Comparison of ENCODE assay signal across 1 cellular context in the genomic region with DNA sequence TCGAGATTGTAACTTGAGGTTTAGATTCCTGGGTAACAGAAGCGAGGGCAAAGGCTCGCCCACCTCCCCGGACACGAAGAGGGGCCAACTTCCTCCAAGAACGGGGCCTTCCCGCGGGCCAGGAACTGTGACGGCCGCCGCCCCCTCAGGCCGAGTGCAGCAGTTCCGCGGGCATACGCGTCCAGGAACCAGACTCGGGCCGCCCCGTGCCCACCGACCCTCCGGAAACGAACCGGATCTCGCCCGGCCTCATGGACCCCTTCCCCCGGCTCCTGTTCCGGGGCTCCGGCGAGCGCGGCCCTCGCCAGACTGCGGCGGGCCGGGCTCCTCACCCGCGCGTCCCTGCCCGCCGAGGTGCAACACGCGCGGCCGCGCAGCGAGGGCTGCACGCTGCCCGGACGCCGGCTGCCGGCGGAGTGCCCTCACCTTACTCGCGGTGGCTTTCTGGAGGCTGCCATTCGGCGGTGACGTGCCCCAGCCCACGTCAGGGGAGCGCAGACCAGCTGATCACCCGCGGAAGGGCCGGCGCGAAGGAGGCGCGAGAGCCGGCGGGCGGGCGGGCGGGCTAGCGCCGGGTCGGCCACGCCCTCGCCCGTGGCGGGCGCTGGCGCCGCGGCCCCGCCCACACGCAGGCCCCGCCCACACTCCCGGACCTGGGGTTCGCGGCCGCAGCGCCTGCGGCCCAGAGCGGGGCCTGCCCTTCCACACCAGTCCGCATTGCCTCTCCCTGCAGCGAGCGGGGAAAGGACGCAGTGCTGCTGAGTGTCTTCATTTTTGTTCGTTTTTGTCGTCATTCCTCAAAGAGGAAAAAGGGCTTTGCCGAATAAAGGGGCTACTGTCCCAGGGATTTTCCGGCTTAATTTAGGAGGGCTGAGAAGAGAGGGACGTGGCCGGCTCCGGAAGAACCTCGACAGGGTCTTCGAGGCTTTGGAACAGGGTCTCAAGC.
TF ChIP-seq lines count a peak whose summit lies in the region.

A gene (minus strand): TSS at position 536 of the 946 bp plus-strand sequence. CDS start 78 bp downstream, at position 458.

TF ChIP-seq in HepG2, 621 proteins besides CTCF, POLR2A, EP300 and RAD21 (continued from another document and continues in another):
- TF ChIP-seq, protein P1, sequence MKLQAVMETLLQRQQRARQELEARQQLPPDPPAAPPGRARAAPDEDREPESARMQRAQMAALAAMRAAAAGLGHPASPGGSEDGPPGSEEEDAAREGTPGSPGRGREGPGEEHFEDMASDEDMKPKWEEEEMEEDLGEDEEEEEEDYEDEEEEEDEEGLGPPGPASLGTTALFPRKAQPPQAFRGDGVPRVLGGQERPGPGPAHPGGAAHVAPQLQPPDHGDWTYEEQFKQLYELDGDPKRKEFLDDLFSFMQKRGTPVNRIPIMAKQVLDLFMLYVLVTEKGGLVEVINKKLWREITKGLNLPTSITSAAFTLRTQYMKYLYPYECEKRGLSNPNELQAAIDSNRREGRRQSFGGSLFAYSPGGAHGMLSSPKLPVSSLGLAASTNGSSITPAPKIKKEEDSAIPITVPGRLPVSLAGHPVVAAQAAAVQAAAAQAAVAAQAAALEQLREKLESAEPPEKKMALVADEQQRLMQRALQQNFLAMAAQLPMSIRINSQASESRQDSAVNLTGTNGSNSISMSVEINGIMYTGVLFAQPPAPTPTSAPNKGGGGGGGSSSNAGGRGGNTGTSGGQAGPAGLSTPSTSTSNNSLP (IDR thresholded peaks at IDR 0.05; ENCODE audit: low read depth, low read length), result no peak
- TF ChIP-seq, protein P2, sequence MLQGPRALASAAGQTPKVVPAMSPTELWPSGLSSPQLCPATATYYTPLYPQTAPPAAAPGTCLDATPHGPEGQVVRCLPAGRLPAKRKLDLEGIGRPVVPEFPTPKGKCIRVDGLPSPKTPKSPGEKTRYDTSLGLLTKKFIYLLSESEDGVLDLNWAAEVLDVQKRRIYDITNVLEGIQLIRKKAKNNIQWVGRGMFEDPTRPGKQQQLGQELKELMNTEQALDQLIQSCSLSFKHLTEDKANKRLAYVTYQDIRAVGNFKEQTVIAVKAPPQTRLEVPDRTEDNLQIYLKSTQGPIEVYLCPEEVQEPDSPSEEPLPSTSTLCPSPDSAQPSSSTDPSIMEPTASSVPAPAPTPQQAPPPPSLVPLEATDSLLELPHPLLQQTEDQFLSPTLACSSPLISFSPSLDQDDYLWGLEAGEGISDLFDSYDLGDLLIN (CRISPR knock-in tag; IDR thresholded peaks at IDR 0.05; ENCODE audit: borderline replicate concordance), result no peak
- TF ChIP-seq BORCS8-MEF2B (CRISPR knock-in tag; IDR thresholded peaks at IDR 0.05), result no peak; the same call in 1 of the 2 replicates
- TF ChIP-seq, protein P3, sequence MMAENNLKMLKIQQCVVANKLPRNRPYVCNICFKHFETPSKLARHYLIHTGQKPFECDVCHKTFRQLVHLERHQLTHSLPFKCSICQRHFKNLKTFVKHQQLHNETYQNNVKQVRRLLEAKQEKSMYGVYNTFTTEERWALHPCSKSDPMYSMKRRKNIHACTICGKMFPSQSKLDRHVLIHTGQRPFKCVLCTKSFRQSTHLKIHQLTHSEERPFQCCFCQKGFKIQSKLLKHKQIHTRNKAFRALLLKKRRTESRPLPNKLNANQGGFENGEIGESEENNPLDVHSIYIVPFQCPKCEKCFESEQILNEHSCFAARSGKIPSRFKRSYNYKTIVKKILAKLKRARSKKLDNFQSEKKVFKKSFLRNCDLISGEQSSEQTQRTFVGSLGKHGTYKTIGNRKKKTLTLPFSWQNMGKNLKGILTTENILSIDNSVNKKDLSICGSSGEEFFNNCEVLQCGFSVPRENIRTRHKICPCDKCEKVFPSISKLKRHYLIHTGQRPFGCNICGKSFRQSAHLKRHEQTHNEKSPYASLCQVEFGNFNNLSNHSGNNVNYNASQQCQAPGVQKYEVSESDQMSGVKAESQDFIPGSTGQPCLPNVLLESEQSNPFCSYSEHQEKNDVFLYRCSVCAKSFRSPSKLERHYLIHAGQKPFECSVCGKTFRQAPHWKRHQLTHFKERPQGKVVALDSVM (CRISPR knock-in tag; IDR thresholded peaks at IDR 0.05), result no peak
- TF ChIP-seq ZNF678 (CRISPR knock-in tag; IDR thresholded peaks at IDR 0.05), result no peak
- peak; percentile 82 for TF ChIP-seq HOXA3 (CRISPR knock-in tag; IDR thresholded peaks at IDR 0.05)
- TF ChIP-seq ZNF713 (CRISPR knock-in tag; IDR thresholded peaks at IDR 0.05), result no peak
- no peak for TF ChIP-seq ZNF589 (CRISPR knock-in tag; conservative IDR thresholded peaks at IDR 0.05)
- no peak for TF ChIP-seq NFE2L1 (CRISPR knock-in tag; IDR thresholded peaks at IDR 0.05; ENCODE audit: borderline replicate concordance)
- TF ChIP-seq ZNF232 (CRISPR knock-in tag; IDR thresholded peaks at IDR 0.05; ENCODE audit: borderline replicate concordance), result no peak
- TF ChIP-seq TRIM24 (CRISPR knock-in tag; IDR thresholded peaks at IDR 0.05), result no peak
- TF ChIP-seq ZNF672 (CRISPR knock-in tag; IDR thresholded peaks at IDR 0.05), result no peak
- peak; percentile 59 for TF ChIP-seq THAP11 (CRISPR knock-in tag; IDR thresholded peaks at IDR 0.05)
- TF ChIP-seq, protein P4, sequence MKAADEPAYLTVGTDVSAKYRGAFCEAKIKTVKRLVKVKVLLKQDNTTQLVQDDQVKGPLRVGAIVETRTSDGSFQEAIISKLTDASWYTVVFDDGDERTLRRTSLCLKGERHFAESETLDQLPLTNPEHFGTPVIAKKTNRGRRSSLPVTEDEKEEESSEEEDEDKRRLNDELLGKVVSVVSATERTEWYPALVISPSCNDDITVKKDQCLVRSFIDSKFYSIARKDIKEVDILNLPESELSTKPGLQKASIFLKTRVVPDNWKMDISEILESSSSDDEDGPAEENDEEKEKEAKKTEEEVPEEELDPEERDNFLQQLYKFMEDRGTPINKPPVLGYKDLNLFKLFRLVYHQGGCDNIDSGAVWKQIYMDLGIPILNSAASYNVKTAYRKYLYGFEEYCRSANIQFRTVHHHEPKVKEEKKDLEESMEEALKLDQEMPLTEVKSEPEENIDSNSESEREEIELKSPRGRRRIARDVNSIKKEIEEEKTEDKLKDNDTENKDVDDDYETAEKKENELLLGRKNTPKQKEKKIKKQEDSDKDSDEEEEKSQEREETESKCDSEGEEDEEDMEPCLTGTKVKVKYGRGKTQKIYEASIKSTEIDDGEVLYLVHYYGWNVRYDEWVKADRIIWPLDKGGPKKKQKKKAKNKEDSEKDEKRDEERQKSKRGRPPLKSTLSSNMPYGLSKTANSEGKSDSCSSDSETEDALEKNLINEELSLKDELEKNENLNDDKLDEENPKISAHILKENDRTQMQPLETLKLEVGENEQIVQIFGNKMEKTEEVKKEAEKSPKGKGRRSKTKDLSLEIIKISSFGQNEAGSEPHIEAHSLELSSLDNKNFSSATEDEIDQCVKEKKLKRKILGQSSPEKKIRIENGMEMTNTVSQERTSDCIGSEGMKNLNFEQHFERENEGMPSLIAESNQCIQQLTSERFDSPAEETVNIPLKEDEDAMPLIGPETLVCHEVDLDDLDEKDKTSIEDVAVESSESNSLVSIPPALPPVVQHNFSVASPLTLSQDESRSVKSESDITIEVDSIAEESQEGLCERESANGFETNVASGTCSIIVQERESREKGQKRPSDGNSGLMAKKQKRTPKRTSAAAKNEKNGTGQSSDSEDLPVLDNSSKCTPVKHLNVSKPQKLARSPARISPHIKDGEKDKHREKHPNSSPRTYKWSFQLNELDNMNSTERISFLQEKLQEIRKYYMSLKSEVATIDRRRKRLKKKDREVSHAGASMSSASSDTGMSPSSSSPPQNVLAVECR (CRISPR knock-in tag; IDR thresholded peaks at IDR 0.05; ENCODE audit: borderline replicate concordance), result peak; percentile 70
- TF ChIP-seq SRSF1 (optimal IDR thresholded peaks at IDR 0.05; ENCODE audit: low read depth, low read length), result no peak
- TF ChIP-seq NR3C1 (CRISPR knock-in tag; IDR thresholded peaks at IDR 0.05), result no peak
- TF ChIP-seq TBX2 (CRISPR knock-in tag; IDR thresholded peaks at IDR 0.05; ENCODE audit: borderline replicate concordance), result 0 out of 2 replicates have a peak, but pooled peaks have one; percentile 9
- TF ChIP-seq, protein P5, sequence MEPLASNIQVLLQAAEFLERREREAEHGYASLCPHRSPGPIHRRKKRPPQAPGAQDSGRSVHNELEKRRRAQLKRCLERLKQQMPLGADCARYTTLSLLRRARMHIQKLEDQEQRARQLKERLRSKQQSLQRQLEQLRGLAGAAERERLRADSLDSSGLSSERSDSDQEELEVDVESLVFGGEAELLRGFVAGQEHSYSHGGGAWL (CRISPR knock-in tag; IDR thresholded peaks at IDR 0.05), result no peak
- 0 out of 2 replicates have a peak, but pooled peaks have one; percentile 34 for TF ChIP-seq CENPT (CRISPR knock-in tag; IDR thresholded peaks at IDR 0.05; ENCODE audit: low read depth)
- TF ChIP-seq ZNF205 (CRISPR knock-in tag; IDR thresholded peaks at IDR 0.05), result peak; percentile 31; the same call in 1 of the 2 replicates
- no peak for TF ChIP-seq ZKSCAN8 (CRISPR knock-in tag; IDR thresholded peaks at IDR 0.05; ENCODE audit: borderline replicate concordance)
- TF ChIP-seq ZFP1 (CRISPR knock-in tag; IDR thresholded peaks at IDR 0.05), result no peak
- TF ChIP-seq ZFP36L2 (CRISPR knock-in tag; IDR thresholded peaks at IDR 0.05), result no peak
- TF ChIP-seq, protein P6, sequence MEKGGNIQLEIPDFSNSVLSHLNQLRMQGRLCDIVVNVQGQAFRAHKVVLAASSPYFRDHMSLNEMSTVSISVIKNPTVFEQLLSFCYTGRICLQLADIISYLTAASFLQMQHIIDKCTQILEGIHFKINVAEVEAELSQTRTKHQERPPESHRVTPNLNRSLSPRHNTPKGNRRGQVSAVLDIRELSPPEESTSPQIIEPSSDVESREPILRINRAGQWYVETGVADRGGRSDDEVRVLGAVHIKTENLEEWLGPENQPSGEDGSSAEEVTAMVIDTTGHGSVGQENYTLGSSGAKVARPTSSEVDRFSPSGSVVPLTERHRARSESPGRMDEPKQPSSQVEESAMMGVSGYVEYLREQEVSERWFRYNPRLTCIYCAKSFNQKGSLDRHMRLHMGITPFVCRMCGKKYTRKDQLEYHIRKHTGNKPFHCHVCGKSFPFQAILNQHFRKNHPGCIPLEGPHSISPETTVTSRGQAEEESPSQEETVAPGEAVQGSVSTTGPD (CRISPR knock-in tag; IDR thresholded peaks at IDR 0.05), result no peak
- no peak for TF ChIP-seq FOXK1 (CRISPR knock-in tag; IDR thresholded peaks at IDR 0.05; ENCODE audit: borderline replicate concordance, low read depth)
- TF ChIP-seq ATAD3A (CRISPR knock-in tag; IDR thresholded peaks at IDR 0.05), result no peak
- TF ChIP-seq, protein P7, sequence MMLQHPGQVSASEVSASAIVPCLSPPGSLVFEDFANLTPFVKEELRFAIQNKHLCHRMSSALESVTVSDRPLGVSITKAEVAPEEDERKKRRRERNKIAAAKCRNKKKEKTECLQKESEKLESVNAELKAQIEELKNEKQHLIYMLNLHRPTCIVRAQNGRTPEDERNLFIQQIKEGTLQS (CRISPR knock-in tag; IDR thresholded peaks at IDR 0.05), result peak; percentile 23; the same call in 1 of the 2 replicates
- no peak; the same call in 1 of the 2 replicates for TF ChIP-seq DNMT1 (CRISPR knock-in tag; IDR thresholded peaks at IDR 0.05)
- no peak for TF ChIP-seq AKAP8 (CRISPR knock-in tag; IDR thresholded peaks at IDR 0.05)
- TF ChIP-seq ZNF615 (CRISPR knock-in tag; IDR thresholded peaks at IDR 0.05; ENCODE audit: borderline replicate concordance), result no peak
- no peak for TF ChIP-seq ZNF607 (CRISPR knock-in tag; IDR thresholded peaks at IDR 0.05; ENCODE audit: borderline replicate concordance)
- no peak for TF ChIP-seq IRF2 (CRISPR knock-in tag; IDR thresholded peaks at IDR 0.05)
- TF ChIP-seq ZFAT (CRISPR knock-in tag; conservative IDR thresholded peaks at IDR 0.05), result 0 out of 2 replicates have a peak, but pooled peaks have one; percentile 58
- TF ChIP-seq, protein P8, sequence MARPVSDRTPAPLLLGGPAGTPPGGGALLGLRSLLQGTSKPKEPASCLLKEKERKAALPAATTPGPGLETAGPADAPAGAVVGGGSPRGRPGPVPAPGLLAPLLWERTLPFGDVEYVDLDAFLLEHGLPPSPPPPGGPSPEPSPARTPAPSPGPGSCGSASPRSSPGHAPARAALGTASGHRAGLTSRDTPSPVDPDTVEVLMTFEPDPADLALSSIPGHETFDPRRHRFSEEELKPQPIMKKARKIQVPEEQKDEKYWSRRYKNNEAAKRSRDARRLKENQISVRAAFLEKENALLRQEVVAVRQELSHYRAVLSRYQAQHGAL (CRISPR knock-in tag; IDR thresholded peaks at IDR 0.05; ENCODE audit: not compliant biosample characterization), result no peak
- TF ChIP-seq NR2C2 (CRISPR knock-in tag; IDR thresholded peaks at IDR 0.05; ENCODE audit: borderline replicate concordance), result peak; percentile 42; the same call in 1 of the 2 replicates
- TF ChIP-seq NCOR1 (IDR thresholded peaks at IDR 0.05; ENCODE audit: borderline replicate concordance, low read length), result no peak
- TF ChIP-seq, protein P9, sequence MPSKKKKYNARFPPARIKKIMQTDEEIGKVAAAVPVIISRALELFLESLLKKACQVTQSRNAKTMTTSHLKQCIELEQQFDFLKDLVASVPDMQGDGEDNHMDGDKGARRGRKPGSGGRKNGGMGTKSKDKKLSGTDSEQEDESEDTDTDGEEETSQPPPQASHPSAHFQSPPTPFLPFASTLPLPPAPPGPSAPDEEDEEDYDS (CRISPR knock-in tag; IDR thresholded peaks at IDR 0.05), result peak; percentile 46; the same call in 1 of the 2 replicates
- TF ChIP-seq, protein P10, sequence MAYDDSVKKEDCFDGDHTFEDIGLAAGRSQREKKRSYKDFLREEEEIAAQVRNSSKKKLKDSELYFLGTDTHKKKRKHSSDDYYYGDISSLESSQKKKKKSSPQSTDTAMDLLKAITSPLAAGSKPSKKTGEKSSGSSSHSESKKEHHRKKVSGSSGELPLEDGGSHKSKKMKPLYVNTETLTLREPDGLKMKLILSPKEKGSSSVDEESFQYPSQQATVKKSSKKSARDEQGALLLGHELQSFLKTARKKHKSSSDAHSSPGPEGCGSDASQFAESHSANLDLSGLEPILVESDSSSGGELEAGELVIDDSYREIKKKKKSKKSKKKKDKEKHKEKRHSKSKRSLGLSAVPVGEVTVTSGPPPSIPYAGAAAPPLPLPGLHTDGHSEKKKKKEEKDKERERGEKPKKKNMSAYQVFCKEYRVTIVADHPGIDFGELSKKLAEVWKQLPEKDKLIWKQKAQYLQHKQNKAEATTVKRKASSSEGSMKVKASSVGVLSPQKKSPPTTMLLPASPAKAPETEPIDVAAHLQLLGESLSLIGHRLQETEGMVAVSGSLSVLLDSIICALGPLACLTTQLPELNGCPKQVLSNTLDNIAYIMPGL (CRISPR knock-in tag; IDR thresholded peaks at IDR 0.05; ENCODE audit: borderline replicate concordance in 1 of 2, low read depth in 1 of 2), result no peak
- no peak for TF ChIP-seq SP140L (CRISPR knock-in tag; IDR thresholded peaks at IDR 0.05; ENCODE audit: borderline replicate concordance)
- TF ChIP-seq, protein P11, sequence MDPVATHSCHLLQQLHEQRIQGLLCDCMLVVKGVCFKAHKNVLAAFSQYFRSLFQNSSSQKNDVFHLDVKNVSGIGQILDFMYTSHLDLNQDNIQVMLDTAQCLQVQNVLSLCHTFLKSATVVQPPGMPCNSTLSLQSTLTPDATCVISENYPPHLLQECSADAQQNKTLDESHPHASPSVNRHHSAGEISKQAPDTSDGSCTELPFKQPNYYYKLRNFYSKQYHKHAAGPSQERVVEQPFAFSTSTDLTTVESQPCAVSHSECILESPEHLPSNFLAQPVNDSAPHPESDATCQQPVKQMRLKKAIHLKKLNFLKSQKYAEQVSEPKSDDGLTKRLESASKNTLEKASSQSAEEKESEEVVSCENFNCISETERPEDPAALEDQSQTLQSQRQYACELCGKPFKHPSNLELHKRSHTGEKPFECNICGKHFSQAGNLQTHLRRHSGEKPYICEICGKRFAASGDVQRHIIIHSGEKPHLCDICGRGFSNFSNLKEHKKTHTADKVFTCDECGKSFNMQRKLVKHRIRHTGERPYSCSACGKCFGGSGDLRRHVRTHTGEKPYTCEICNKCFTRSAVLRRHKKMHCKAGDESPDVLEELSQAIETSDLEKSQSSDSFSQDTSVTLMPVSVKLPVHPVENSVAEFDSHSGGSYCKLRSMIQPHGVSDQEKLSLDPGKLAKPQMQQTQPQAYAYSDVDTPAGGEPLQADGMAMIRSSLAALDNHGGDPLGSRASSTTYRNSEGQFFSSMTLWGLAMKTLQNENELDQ (CRISPR knock-in tag; IDR thresholded peaks at IDR 0.05; ENCODE audit: borderline replicate concordance), result no peak
- no peak for TF ChIP-seq CHD4 (IDR thresholded peaks at IDR 0.05; ENCODE audit: borderline replicate concordance, low read length)
